20 cellular contexts compared by ENCODE assay signal in the genomic region with DNA sequence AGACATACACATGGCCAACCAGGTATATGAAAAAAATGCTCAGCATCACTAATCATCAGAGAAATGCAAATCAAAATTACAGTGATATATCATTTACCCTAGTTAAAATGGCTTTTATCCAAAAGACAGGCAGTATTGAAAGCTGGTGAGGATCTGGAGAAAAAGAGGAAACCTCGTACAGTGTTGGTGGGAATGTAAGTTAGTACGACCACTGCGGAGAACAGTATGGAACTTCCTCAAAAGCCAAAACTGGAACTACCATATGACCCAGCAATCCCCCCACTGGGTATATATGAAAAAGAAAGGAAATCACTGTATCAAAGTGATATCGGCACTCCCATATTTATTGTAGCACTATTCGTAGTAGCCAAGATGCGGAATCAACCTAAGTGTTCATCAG.
"Had no signal": no experiment of that assay in that cellular context is flagged by ENCODE, and none has a peak within 500 bp of the region (broad histone marks: within the 10 kb centered on the region; RNA-seq: fewer than 3 reads in every experiment).

No MANE protein-coding gene starts in this region.

- H3K4me1 Mint-ChIP-seq: mesothelial cell of epicardium had no signal

- H3K27ac ChIP-seq: colonic mucosa, esophagus muscularis mucosa, gastrocnemius medialis, heart right ventricle, left lung, lower lobe of right lung had no signal

- H3K4me3 ChIP-seq: colonic mucosa, esophagus muscularis mucosa, gastrocnemius medialis, heart right ventricle, left lung, lower lobe of right lung, mucosa of descending colon had no signal

- H3K27ac Mint-ChIP-seq: dendritic cell treated with granulocyte-macrophage colony-stimulating factor and Interleukin-4, amounts not matched to agents 40 ng/mL and 50 ng/mL, for 4 days; effector memory CD8-positive, alpha-beta T cell; mesothelial cell of epicardium had no signal

- ATAC-seq: effector memory CD8-positive, alpha-beta T cell; gastrocnemius medialis; heart right ventricle; left cardiac atrium; left lung; left ventricle myocardium superior; lower lobe of right lung; mucosa of descending colon had no signal

- H3K9me3 ChIP-seq: colonic mucosa, esophagus muscularis mucosa, gastrocnemius medialis, heart right ventricle, left lung, lower lobe of right lung, mucosa of descending colon had no signal

- H3K4me1 ChIP-seq: colonic mucosa, esophagus muscularis mucosa, gastrocnemius medialis, left lung, lower lobe of right lung had no signal

- H3K27me3 Mint-ChIP-seq: dendritic cell treated with granulocyte-macrophage colony-stimulating factor and Interleukin-4, amounts not matched to agents 40 ng/mL and 50 ng/mL, for 4 days; effector memory CD8-positive, alpha-beta T cell; naive B cell had no signal

- DNase-seq: colonic mucosa; cortex of kidney; effector CD8-positive, alpha-beta T cell; effector memory CD8-positive, alpha-beta T cell; foreskin melanocyte; gastrocnemius medialis; glutamatergic neuron; head of caudate nucleus; heart right ventricle; hippocampal formation; left cardiac atrium; left lung; left ventricle myocardium superior; lower lobe of right lung; mesenchymal stem cell; mucosa of descending colon; naive B cell had no signal

- H3K27me3 ChIP-seq: colonic mucosa, esophagus muscularis mucosa, gastrocnemius medialis, heart right ventricle, left lung had no signal

- H3K9me3 Mint-ChIP-seq: dendritic cell treated with granulocyte-macrophage colony-stimulating factor and Interleukin-4, amounts not matched to agents 40 ng/mL and 50 ng/mL, for 4 days; effector memory CD8-positive, alpha-beta T cell; mesothelial cell of epicardium had no signal

- H3K4me3 Mint-ChIP-seq: dendritic cell treated with granulocyte-macrophage colony-stimulating factor and Interleukin-4, amounts not matched to agents 40 ng/mL and 50 ng/mL, for 4 days; effector memory CD8-positive, alpha-beta T cell; mesothelial cell of epicardium had no signal
